Comparison of ENCODE assay signal across 17 cellular contexts in the genomic region with DNA sequence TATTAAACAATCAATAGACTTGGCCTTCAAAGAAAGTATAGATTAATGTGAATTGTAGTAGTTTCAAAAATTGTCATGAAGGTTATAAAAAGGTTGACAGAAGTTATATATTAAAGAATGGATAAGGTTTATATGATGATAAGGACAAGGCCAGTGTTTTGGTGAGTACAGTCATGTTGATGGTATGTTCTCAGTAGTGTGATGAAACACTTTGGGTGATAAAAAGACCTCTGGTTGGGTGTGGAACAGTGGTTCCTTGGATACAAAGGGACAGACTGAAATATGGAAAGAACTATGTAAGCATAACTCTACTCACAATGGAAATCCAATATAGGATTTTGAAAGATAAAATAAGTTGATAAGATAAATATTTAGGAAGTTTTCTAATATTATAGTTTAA.
DNase-seq lines count a peak whose midpoint lies in the region; ATAC-seq and TF ChIP-seq lines count a peak whose summit lies in the region.
"Had no signal": no experiment of that assay in that cellular context is flagged by ENCODE, and none has a peak within 500 bp of the region (broad histone marks: within the 10 kb centered on the region; RNA-seq: fewer than 3 reads in every experiment).

No MANE protein-coding gene starts in this region.

- H3K9me3 ChIP-seq in breast epithelium (peaks cover 0 to 5% of the 10 kb centered on the region in 2 donors), ovary (no peaks in the 10 kb centered on the region), mucosa of descending colon (peaks cover 3% of the 10 kb centered on the region)

- H3K27ac ChIP-seq in breast epithelium (no peak overlapping the region), epithelial cell of prostate (no peak overlapping the region), ovary (no peak overlapping the region)
- H3K27ac ChIP-seq: 22Rv1 had no signal

- POLR2A ChIA-PET in MCF 10A (lab: Yijun Ruan, JAX) = no interaction called here

- TF ChIP-seq POLR2A in breast epithelium (IDR thresholded peaks at IDR 0.05) (no peak), ovary (IDR thresholded peaks at IDR 0.05) (no peak)

- H3K9me3 Mint-ChIP-seq in MCF 10A (ENCODE audit: unreplicated experiment) = no peaks in the 10 kb centered on the region

- intact Hi-C loops in MCF 10A (cut with micrococcal nuclease) = no loop called here
- intact Hi-C loops in breast epithelium (cut with DNase I; ENCODE audit: low total_unique reads) = no loop called here
- intact Hi-C loops in ovary (cut with DNase I) = no loop called here
- intact Hi-C loops in mucosa of descending colon (cut with DNase I, micrococcal nuclease) = no loop called here

- TF ChIP-seq CTCF in MCF 10A (IDR thresholded peaks at IDR 0.05; ENCODE audit: unreplicated experiment) = no peak
- TF ChIP-seq CTCF in breast epithelium (IDR thresholded peaks at IDR 0.05) = no peak
- no peak for TF ChIP-seq CTCF in ovary (IDR thresholded peaks at IDR 0.05)
- TF ChIP-seq CTCF in mucosa of descending colon (IDR thresholded peaks at IDR 0.05) = no peak

- H3K27me3 ChIP-seq in breast epithelium (no peaks in the 10 kb centered on the region), ovary (no peaks in the 10 kb centered on the region)

- no peaks in the 10 kb centered on the region for H3K36me3 Mint-ChIP-seq in MCF 10A (ENCODE audit: insufficient read depth, unreplicated experiment)

- no peak for ATAC-seq in mucosa of descending colon
- ATAC-seq: GM12878 had no signal

- H3K4me3 ChIP-seq in breast epithelium = no peak overlapping the region
- H3K4me3 ChIP-seq in ovary = no peak overlapping the region
- no peak overlapping the region for H3K4me3 ChIP-seq in mucosa of descending colon
- H3K4me3 ChIP-seq: GM12878 had no signal

- no peak overlapping the region for H3K4me3 Mint-ChIP-seq in MCF 10A (ENCODE audit: unreplicated experiment)
- H3K4me3 Mint-ChIP-seq: B cell had no signal

- CTCF ChIA-PET in MCF 10A (lab: Yijun Ruan, JAX) = interaction anchor here (0.7 kb wide), 1 partner anchor 1211 kb away, joined by 3 read pairs; no protein-coding TSS in a partner anchor

- no peak overlapping the region for H3K27ac Mint-ChIP-seq in MCF 10A (ENCODE audit: low read depth, unreplicated experiment)
- H3K27ac Mint-ChIP-seq: B cell had no signal

- in situ Hi-C loops in G401 (cut with HindIII; ENCODE audit: low sequenced_read_pairs) = no loop called here

- peaks cover 6% of the 10 kb centered on the region for H3K4me1 Mint-ChIP-seq in MCF 10A (ENCODE audit: insufficient read depth, unreplicated experiment)
- H3K4me1 Mint-ChIP-seq: B cell had no signal

- no TSS peak for BruUV-seq in MCF 10A (replicated peaks; lab: Mats Ljungman, UMichigan)

- H3K4me1 ChIP-seq in breast epithelium (no peaks in the 10 kb centered on the region), ovary (ENCODE audit: insufficient read depth) (no peaks in the 10 kb centered on the region), mucosa of descending colon (ENCODE audit: low read depth) (no peaks in the 10 kb centered on the region)

- no peak for TF ChIP-seq EP300 in ovary (IDR thresholded peaks at IDR 0.05)

- no peaks in the 10 kb centered on the region for H3K36me3 ChIP-seq in breast epithelium
- no peaks in the 10 kb centered on the region for H3K36me3 ChIP-seq in ovary
- no peaks in the 10 kb centered on the region for H3K36me3 ChIP-seq in mucosa of descending colon (ENCODE audit: low read depth)

- DNase-seq in MCF 10A (ENCODE audit: unreplicated experiment) (peak; percentile 4), breast epithelium (ENCODE audit: low spot score in 2 of 2) (no peak), epithelial cell of prostate (ENCODE audit: low read depth, low spot score) (peak; percentile 18), iris pigment epithelial cell (ENCODE audit: low read depth) (peak; percentile 12), G401 (ENCODE audit: low spot score) (no peak), ovary (no peak), mucosa of descending colon (no peak)
- no peak for DNase-seq in activated CD4-positive, CD25-positive, alpha-beta regulatory T cell (lab: John Stamatoyannopoulos, UW)
- DNase-seq: GF-D8, GOT3, NCI-H1092 treated with DMSO at 0.1 percent for 48 hours, NCI-H510A, NCI-H748 treated with DMSO at 0.1 percent for 48 hours, SHP77 treated with DMSO at 0.1 percent for 48 hours had no signal

- H3K27me3 Mint-ChIP-seq in MCF 10A (ENCODE audit: insufficient read depth, unreplicated experiment) = peaks cover 11% of the 10 kb centered on the region
- H3K27me3 Mint-ChIP-seq: B cell had no signal

Comparison
In these comparisons a context has a peak if more than half of its experiments do, and no peak if none do; other contexts are left out.
1. DNase-seq: peak in MCF 10A (single experiment), epithelial cell of prostate (single experiment) and iris pigment epithelial cell (single experiment); none in breast epithelium (0 of 2), G401 (single experiment), ovary (0 of 5), activated CD4-positive, CD25-positive, alpha-beta regulatory T cell (0 of 4) and mucosa of descending colon (0 of 3).